Comparison of ENCODE assay signal across 28 cellular contexts in genomic region chr7:4245866-4246470, GRCh38.
A peak's percentile ranks its signal among the peaks of the same experiment; 100 is the strongest.
DNase-seq lines count a peak whose midpoint lies in the region; ATAC-seq and TF ChIP-seq lines count a peak whose summit lies in the region.
"Had no signal": no experiment of that assay in that cellular context is flagged by ENCODE, and none has a peak within 500 bp of the region (broad histone marks: within the 10 kb centered on the region; RNA-seq: fewer than 3 reads in every experiment).

No MANE protein-coding gene starts in this region.

- H3K27me3 ChIP-seq in colonic mucosa (no peaks in the 10 kb centered on the region), aorta (ENCODE audit: control insufficient read depth in 1 of 2, insufficient read depth in 2 of 2, low read length in 1 of 2) (no peaks in the 10 kb centered on the region)
- H3K27me3 ChIP-seq: BE2C had no signal

- ATAC-seq in left cardiac atrium (no peak), aorta (ENCODE audit: low FRiP score) (no peak), GM18519 (IDR thresholded peaks at IDR 0.05; ENCODE audit: low FRiP score, unreplicated experiment) (no peak)
- ATAC-seq: A549; HepG2; lower lobe of right lung; stimulated activated naive CD8-positive, alpha-beta T cell treated with anti-CD3 and anti-CD28 coated beads, Interleukin-15, Interleukin-2, amounts not matched to agents 100 U/mL and 50 U/mL, for 24 hours had no signal

- DNase-seq in cardiac septum (ENCODE audit: low spot score) = peak; percentile 66
- DNase-seq in left cardiac atrium = no peak
- peak; percentile 48 for DNase-seq in chondrocyte (ENCODE audit: low spot score)
- no peak for DNase-seq in neural crest cell (ENCODE audit: low read depth, low spot score)
- DNase-seq in colonic mucosa = no peak
- no peak for DNase-seq in NOMO-1 treated with dmso at 0.1 percent for 144 hours (lab: John Stamatoyannopoulos, UW; ENCODE audit: unreplicated experiment)
- DNase-seq in aorta = no peak
- DNase-seq: activated CD4-positive, alpha-beta T cell treated with anti-CD3 and anti-CD28 coated beads, Interleukin-2, amount 50 U/mL, for 4 hours; activated gamma-delta T cell; BE2C; caudate nucleus; DND-41; GM23248; lower lobe of right lung; NCI-H1092 treated with DMSO at 0.1 percent for 48 hours; NCI-H2029 treated with DMSO at 0.1 percent for 48 hours; NCI-H226; NCI-H774; nucleus accumbens; SK-N-SH; stimulated activated CD4-positive, alpha-beta T cell treated with anti-CD3 and anti-CD28 coated beads, Interleukin-12 subunit alpha, Interleukin-12 subunit beta, amount 100 ng/mL, for 4 hours; stimulated activated CD4-positive, alpha-beta T cell treated with anti-CD3 and anti-CD28 coated beads, Interleukin-4, amount 100 ng/mL, for 4 hours; stimulated activated naive CD8-positive, alpha-beta T cell treated with anti-CD3 and anti-CD28 coated beads, Interleukin-15, Interleukin-2, amounts not matched to agents 100 U/mL and 50 U/mL, for 24 hours had no signal

- H3K27ac Mint-ChIP-seq in chondrocyte (ENCODE audit: unreplicated experiment) (peak overlapping the region; percentile 12), neural crest cell (ENCODE audit: unreplicated experiment) (peak overlapping the region; percentile 81)

- no peaks in the 10 kb centered on the region for H3K9me3 ChIP-seq in colonic mucosa
- H3K9me3 ChIP-seq in aorta (ENCODE audit: control insufficient read depth, low read length) = peaks cover 1% of the 10 kb centered on the region
- H3K9me3 ChIP-seq: A549, BE2C, lower lobe of right lung, SK-N-SH had no signal

- no peak overlapping the region for H3K9ac ChIP-seq in colonic mucosa (ENCODE audit: low read depth in 2 of 2, low read length in 2 of 2)
- H3K9ac ChIP-seq: GM23248, SK-N-SH had no signal

- 81 to 83% methylated on average over 12 of the region's 12 CpGs for WGBS in aorta, 2 donors

- intact Hi-C loops in cardiac septum (cut with DNase I) (no loop called here), left cardiac atrium (cut with DNase I) (no loop called here), colonic mucosa (cut with DNase I) (no loop called here), aorta (cut with DNase I) (no loop called here)

- TF ChIP-seq CTCF in chondrocyte (IDR thresholded peaks at IDR 0.05) = no peak
- no peak for TF ChIP-seq CTCF in neural crest cell (conservative IDR thresholded peaks at IDR 0.05)
- no peak for TF ChIP-seq CTCF in colonic mucosa (IDR thresholded peaks at IDR 0.05)

- H3K4me3 ChIP-seq in colonic mucosa (no peak overlapping the region), aorta (ENCODE audit: low read length in 2 of 2) (no peak overlapping the region)
- H3K4me3 ChIP-seq: A549, GM23248, lower lobe of right lung had no signal

- H3K4me1 Mint-ChIP-seq in chondrocyte (ENCODE audit: low read depth) = peaks cover 10% of the 10 kb centered on the region
- H3K4me1 Mint-ChIP-seq in neural crest cell = peaks cover 12% of the 10 kb centered on the region

- H3K4me1 ChIP-seq in colonic mucosa = no peaks in the 10 kb centered on the region
- H3K4me1 ChIP-seq in aorta (ENCODE audit: control insufficient read depth in 1 of 2, insufficient read depth in 2 of 2, low read length in 2 of 2) = no peaks in the 10 kb centered on the region
- H3K4me1 ChIP-seq: A549, BE2C, lower lobe of right lung had no signal

- H3K27me3 Mint-ChIP-seq in chondrocyte (ENCODE audit: low read depth) (no peaks in the 10 kb centered on the region), neural crest cell (ENCODE audit: low read depth) (no peaks in the 10 kb centered on the region)

- H3K36me3 ChIP-seq in colonic mucosa (no peaks in the 10 kb centered on the region), aorta (ENCODE audit: control insufficient read depth in 1 of 2, insufficient read depth in 2 of 2, low read length in 1 of 2) (peaks cover 0 to 12% of the 10 kb centered on the region in 2 donors)
- H3K36me3 ChIP-seq: BE2C, lower lobe of right lung had no signal

- H3K9me3 Mint-ChIP-seq in chondrocyte (ENCODE audit: low read depth) = peaks cover 10% of the 10 kb centered on the region
- peaks cover 9% of the 10 kb centered on the region for H3K9me3 Mint-ChIP-seq in neural crest cell

- no peak overlapping the region for H3K4me3 Mint-ChIP-seq in chondrocyte (ENCODE audit: unreplicated experiment)
- H3K4me3 Mint-ChIP-seq in neural crest cell = no peak overlapping the region

- peaks cover 15% of the 10 kb centered on the region for H3K36me3 Mint-ChIP-seq in chondrocyte (ENCODE audit: low read depth)
- peaks cover 25% of the 10 kb centered on the region for H3K36me3 Mint-ChIP-seq in neural crest cell (ENCODE audit: low read depth)

- H3K27ac ChIP-seq in colonic mucosa = no peak overlapping the region
- no peak overlapping the region for H3K27ac ChIP-seq in aorta (ENCODE audit: low read depth in 1 of 2, low read length in 2 of 2)
- H3K27ac ChIP-seq: A549, epithelial cell of prostate, GM23248, lower lobe of right lung, VCaP had no signal

Comparison
In these comparisons a context has a peak if more than half of its experiments do, and no peak if none do; other contexts are left out.
1. DNase-seq: peak in cardiac septum (single experiment) and chondrocyte (single experiment); none in left cardiac atrium (single experiment), neural crest cell (single experiment), colonic mucosa (single experiment), NOMO-1 treated with dmso at 0.1 percent for 144 hours (single experiment) and aorta (0 of 2).